ENCODE assay signal across 2 cellular contexts in genomic region chr15:70179309-70179892, GRCh38.
A peak's percentile ranks its signal among the peaks of the same experiment; 100 is the strongest.
TF ChIP-seq lines count a peak whose summit lies in the region.

No MANE protein-coding gene starts in this region.

TF ChIP-seq in HepG2, 621 proteins besides CTCF, POLR2A, EP300 and RAD21 (continued from another document):
- TF ChIP-seq, protein P1, sequence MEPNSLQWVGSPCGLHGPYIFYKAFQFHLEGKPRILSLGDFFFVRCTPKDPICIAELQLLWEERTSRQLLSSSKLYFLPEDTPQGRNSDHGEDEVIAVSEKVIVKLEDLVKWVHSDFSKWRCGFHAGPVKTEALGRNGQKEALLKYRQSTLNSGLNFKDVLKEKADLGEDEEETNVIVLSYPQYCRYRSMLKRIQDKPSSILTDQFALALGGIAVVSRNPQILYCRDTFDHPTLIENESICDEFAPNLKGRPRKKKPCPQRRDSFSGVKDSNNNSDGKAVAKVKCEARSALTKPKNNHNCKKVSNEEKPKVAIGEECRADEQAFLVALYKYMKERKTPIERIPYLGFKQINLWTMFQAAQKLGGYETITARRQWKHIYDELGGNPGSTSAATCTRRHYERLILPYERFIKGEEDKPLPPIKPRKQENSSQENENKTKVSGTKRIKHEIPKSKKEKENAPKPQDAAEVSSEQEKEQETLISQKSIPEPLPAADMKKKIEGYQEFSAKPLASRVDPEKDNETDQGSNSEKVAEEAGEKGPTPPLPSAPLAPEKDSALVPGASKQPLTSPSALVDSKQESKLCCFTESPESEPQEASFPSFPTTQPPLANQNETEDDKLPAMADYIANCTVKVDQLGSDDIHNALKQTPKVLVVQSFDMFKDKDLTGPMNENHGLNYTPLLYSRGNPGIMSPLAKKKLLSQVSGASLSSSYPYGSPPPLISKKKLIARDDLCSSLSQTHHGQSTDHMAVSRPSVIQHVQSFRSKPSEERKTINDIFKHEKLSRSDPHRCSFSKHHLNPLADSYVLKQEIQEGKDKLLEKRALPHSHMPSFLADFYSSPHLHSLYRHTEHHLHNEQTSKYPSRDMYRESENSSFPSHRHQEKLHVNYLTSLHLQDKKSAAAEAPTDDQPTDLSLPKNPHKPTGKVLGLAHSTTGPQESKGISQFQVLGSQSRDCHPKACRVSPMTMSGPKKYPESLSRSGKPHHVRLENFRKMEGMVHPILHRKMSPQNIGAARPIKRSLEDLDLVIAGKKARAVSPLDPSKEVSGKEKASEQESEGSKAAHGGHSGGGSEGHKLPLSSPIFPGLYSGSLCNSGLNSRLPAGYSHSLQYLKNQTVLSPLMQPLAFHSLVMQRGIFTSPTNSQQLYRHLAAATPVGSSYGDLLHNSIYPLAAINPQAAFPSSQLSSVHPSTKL (CRISPR knock-in tag; IDR thresholded peaks at IDR 0.05) = no peak
- peak; percentile 76 for TF ChIP-seq ZNF629 (CRISPR knock-in tag; conservative IDR thresholded peaks at IDR 0.05)

TF ChIP-seq in K562, 482 proteins besides CTCF, POLR2A, EP300 and RAD21 (continued from another document):
- TF ChIP-seq ZNF146 (CRISPR knock-in tag; IDR thresholded peaks at IDR 0.05; ENCODE audit: unreplicated experiment) (no peak), MTA3 (IDR thresholded peaks at IDR 0.05; ENCODE audit: borderline replicate concordance) (no peak), GATAD2A (IDR thresholded peaks at IDR 0.05) (no peak), ZNF174 (CRISPR knock-in tag; IDR thresholded peaks at IDR 0.05) (no peak), MCM5 (IDR thresholded peaks at IDR 0.05; ENCODE audit: low read depth) (no peak), SIN3B (IDR thresholded peaks at IDR 0.05; ENCODE audit: low read depth) (no peak), ADNP (tag; IDR thresholded peaks at IDR 0.05) (peak; percentile 59), PPARD (CRISPR knock-in tag; IDR thresholded peaks at IDR 0.05) (no peak), KDM4B (IDR thresholded peaks at IDR 0.05; ENCODE audit: borderline replicate concordance in 2 of 2, low read depth in 1 of 2) (no peak), ATF4 (CRISPR knock-in tag; IDR thresholded peaks at IDR 0.05) (no peak), CBX2 (IDR thresholded peaks at IDR 0.05; ENCODE audit: insufficient read depth, low read length, poor library complexity, severe bottlenecking) (no peak), BCOR (IDR thresholded peaks at IDR 0.05) (peak; percentile 57)
- TF ChIP-seq, protein P2, sequence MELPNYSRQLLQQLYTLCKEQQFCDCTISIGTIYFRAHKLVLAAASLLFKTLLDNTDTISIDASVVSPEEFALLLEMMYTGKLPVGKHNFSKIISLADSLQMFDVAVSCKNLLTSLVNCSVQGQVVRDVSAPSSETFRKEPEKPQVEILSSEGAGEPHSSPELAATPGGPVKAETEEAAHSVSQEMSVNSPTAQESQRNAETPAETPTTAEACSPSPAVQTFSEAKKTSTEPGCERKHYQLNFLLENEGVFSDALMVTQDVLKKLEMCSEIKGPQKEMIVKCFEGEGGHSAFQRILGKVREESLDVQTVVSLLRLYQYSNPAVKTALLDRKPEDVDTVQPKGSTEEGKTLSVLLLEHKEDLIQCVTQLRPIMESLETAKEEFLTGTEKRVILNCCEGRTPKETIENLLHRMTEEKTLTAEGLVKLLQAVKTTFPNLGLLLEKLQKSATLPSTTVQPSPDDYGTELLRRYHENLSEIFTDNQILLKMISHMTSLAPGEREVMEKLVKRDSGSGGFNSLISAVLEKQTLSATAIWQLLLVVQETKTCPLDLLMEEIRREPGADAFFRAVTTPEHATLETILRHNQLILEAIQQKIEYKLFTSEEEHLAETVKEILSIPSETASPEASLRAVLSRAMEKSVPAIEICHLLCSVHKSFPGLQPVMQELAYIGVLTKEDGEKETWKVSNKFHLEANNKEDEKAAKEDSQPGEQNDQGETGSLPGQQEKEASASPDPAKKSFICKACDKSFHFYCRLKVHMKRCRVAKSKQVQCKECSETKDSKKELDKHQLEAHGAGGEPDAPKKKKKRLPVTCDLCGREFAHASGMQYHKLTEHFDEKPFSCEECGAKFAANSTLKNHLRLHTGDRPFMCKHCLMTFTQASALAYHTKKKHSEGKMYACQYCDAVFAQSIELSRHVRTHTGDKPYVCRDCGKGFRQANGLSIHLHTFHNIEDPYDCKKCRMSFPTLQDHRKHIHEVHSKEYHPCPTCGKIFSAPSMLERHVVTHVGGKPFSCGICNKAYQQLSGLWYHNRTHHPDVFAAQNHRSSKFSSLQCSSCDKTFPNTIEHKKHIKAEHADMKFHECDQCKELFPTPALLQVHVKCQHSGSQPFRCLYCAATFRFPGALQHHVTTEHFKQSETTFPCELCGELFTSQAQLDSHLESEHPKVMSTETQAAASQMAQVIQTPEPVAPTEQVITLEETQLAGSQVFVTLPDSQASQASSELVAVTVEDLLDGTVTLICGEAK (IDR thresholded peaks at IDR 0.05) = no peak
- TF ChIP-seq, protein P2 (CRISPR knock-in tag; IDR thresholded peaks at IDR 0.05) = no peak
TF ChIP-seq in K562: peak in this region for 3.
